ENCODE assay signal across 22 cellular contexts in genomic region chr10:92957223-92958010, GRCh38.
"Had no signal": no experiment of that assay in that cellular context is flagged by ENCODE, and none has a peak within 500 bp of the region (broad histone marks: within the 10 kb centered on the region; RNA-seq: fewer than 3 reads in every experiment).

No MANE protein-coding gene starts in this region.

- H3K9me3 Mint-ChIP-seq: activated naive CD4-positive, alpha-beta T cell treated with anti-CD3 and anti-CD28 coated beads, Interleukin-2, amount 50 U/mL, for 24 hours; brain; immature natural killer cell; natural killer cell; stimulated activated naive CD8-positive, alpha-beta T cell treated with anti-CD3 and anti-CD28 coated beads, Interleukin-15, amount 100 ng/mL, for 72 hours had no signal

- FAIRE-seq: small intestine had no signal

- H3K27ac Mint-ChIP-seq: activated naive CD4-positive, alpha-beta T cell treated with anti-CD3 and anti-CD28 coated beads, Interleukin-2, amount 50 U/mL, for 24 hours; brain; immature natural killer cell; natural killer cell had no signal

- H3K27me3 Mint-ChIP-seq: activated naive CD4-positive, alpha-beta T cell treated with anti-CD3 and anti-CD28 coated beads, Interleukin-2, amount 50 U/mL, for 24 hours; brain; stimulated activated naive CD8-positive, alpha-beta T cell treated with anti-CD3 and anti-CD28 coated beads, Interleukin-15, amount 100 ng/mL, for 72 hours had no signal

- H3K4me1 Mint-ChIP-seq: activated naive CD4-positive, alpha-beta T cell treated with anti-CD3 and anti-CD28 coated beads, Interleukin-2, amount 50 U/mL, for 24 hours; brain; immature natural killer cell; natural killer cell; stimulated activated naive CD8-positive, alpha-beta T cell treated with anti-CD3 and anti-CD28 coated beads, Interleukin-15, amount 100 ng/mL, for 72 hours had no signal

- H3K4me1 ChIP-seq: esophagus squamous epithelium, upper lobe of right lung had no signal

- H3K4me3 Mint-ChIP-seq: activated naive CD4-positive, alpha-beta T cell treated with anti-CD3 and anti-CD28 coated beads, Interleukin-2, amount 50 U/mL, for 24 hours; brain; immature natural killer cell; natural killer cell; stimulated activated naive CD8-positive, alpha-beta T cell treated with anti-CD3 and anti-CD28 coated beads, Interleukin-15, amount 100 ng/mL, for 72 hours had no signal

- DNase-seq: activated CD4-positive, alpha-beta T cell treated with anti-CD3 and anti-CD28 coated beads, Interleukin-2, amount 50 U/mL, for 4 hours; activated CD4-positive, CD25-positive, alpha-beta regulatory T cell treated with anti-CD3 and anti-CD28 coated beads, Interleukin-2, amount 50 U/mL, for 72 hours; amygdala; central memory CD4-positive, alpha-beta T cell; esophagus squamous epithelium; foreskin melanocyte; head of caudate nucleus; immature natural killer cell; left cardiac atrium; natural killer cell; retina; small intestine; stimulated activated naive CD8-positive, alpha-beta T cell treated with anti-CD3 and anti-CD28 coated beads, Interleukin-15, amount 100 ng/mL, for 72 hours; T-helper 1 cell; T1000; upper lobe of right lung had no signal

- ATAC-seq: left cardiac atrium; natural killer cell; SK-N-SH treated with all-trans-retinoic acid at 6 μM for 48 hours; stimulated activated naive CD8-positive, alpha-beta T cell treated with anti-CD3 and anti-CD28 coated beads, Interleukin-15, amount 100 ng/mL, for 72 hours; upper lobe of right lung had no signal

- H3K4me3 ChIP-seq: coronary artery, esophagus squamous epithelium, thoracic aorta, upper lobe of right lung had no signal

- H3K27ac ChIP-seq: esophagus squamous epithelium, neutrophil, thoracic aorta, upper lobe of right lung had no signal

- H3K27me3 ChIP-seq: esophagus squamous epithelium, neutrophil, upper lobe of right lung had no signal

- H3K36me3 Mint-ChIP-seq: natural killer cell had no signal

- H3K9me3 ChIP-seq: esophagus squamous epithelium, neutrophil, thoracic aorta, upper lobe of right lung had no signal

- H3K36me3 ChIP-seq: thoracic aorta had no signal
